9 cellular contexts compared by ENCODE assay signal in the genomic region with DNA sequence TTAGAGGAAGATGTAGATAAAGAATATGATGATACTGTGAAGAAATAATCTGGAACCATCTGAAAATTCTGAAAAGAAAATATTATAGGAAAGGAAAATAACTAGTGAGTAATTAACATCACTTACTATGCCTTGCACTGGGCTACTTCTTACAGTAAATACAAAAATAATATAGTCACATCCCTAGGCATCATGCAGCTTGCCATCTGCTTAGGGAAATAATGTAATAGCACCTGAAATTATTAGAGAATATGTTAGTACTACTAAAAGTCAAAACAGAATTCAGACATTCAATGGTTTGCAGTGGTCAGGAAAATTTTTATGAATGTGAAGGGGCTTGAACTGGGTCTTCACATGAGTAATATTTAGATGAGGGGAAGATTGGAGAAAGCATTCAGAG.
"Had no signal": no experiment of that assay in that cellular context is flagged by ENCODE, and none has a peak within 500 bp of the region (broad histone marks: within the 10 kb centered on the region; RNA-seq: fewer than 3 reads in every experiment).

No MANE protein-coding gene starts in this region.

- H3K4me1 Mint-ChIP-seq: IgD-negative memory B cell had no signal

- H3K36me3 ChIP-seq: HAP-1 had no signal

- DNase-seq: GM23248, GOT3, H7, HFFc6 had no signal

- H2AFZ ChIP-seq: GM23248 had no signal

- H3K4me3 ChIP-seq: GM23248, HAP-1 had no signal

- ATAC-seq: HCT116, HepG2 had no signal

- H3K36me3 Mint-ChIP-seq: IgD-negative memory B cell had no signal

- H3K9ac ChIP-seq: GM23248 had no signal

- H3K27ac Mint-ChIP-seq: HFFc6, IgD-negative memory B cell had no signal

- H3K27ac ChIP-seq: GM23248, HL-60 had no signal

- H3K9me3 ChIP-seq: HAP-1 had no signal

- H3K4me3 Mint-ChIP-seq: HFFc6 had no signal

- H3K9me3 Mint-ChIP-seq: HFFc6, IgD-negative memory B cell had no signal
